Comparison of ENCODE assay signal across 8 cellular contexts in the genomic region with DNA sequence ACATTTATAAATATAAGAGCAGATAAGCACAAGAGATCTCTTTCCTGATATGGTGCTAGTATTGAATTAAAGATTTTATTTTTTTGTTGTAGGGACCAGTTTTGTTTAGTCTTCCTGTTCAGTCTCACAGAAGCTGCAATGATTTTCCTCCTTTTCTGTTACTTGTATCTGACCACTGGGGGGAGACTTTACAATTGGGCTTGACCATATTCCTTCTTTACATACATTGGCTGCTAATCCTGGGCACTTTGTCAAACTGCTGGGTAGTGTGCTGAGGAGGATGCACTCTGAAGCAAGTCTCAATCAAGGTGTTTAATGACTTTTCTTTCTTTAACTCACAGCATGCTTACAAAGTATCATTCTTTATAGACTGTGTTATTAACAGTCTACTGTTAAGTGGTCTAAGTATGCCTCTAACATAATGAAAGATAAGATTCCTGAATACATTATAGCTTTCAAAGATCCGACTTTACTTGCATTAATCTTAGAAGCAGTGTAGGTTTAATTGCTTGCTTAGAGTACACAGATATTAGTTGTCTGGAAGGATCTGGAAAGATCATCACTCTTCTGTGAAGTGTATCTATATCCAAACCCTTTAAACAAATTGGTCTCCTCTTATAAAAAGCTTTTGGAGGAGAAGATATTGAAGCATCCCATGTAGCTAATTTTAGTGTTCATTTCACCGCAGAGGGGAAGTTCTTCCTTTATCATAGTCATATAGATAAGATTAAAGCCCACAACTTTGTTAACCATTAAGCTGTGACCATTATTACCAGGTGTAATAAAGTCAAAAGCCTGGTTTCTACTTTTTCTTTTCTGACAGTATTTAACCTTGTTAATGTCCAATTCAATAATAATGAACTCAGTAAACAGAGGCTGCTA. TPM values are rescaled to one million over a fixed set of nuclear protein-coding genes. Genes with fewer than 3 reads are reported as not detected.
A peak's percentile ranks its signal among the peaks of the same experiment; 100 is the strongest.
DNase-seq lines count a peak whose midpoint lies in the region; ATAC-seq and TF ChIP-seq lines count a peak whose summit lies in the region.

No MANE protein-coding gene starts in this region.

- in situ Hi-C loops in GM23248 (cut with MboI): loop anchor here (5.0 to 25.0 kb wide), 2 partner anchors 86 to 536 kb away; no protein-coding TSS in a partner anchor

- H3K79me2 ChIP-seq in GM23248 (ENCODE audit: insufficient read depth) (peaks cover 72% of the 10 kb centered on the region), MM.1S (ENCODE audit: low read length) (peaks cover 76% of the 10 kb centered on the region), neural progenitor cell (ENCODE audit: low read depth) (peaks cover 75% of the 10 kb centered on the region)

- peak overlapping the region; percentile 12 for H3K4me3 Mint-ChIP-seq in activated CD4-positive, alpha-beta T cell treated with anti-CD3 and anti-CD28 coated beads, Interleukin-2, amount 10 ng/mL, durations not matched to agents 7 days and 5 days
- no peak overlapping the region for H3K4me3 Mint-ChIP-seq in activated CD4-positive, alpha-beta T cell treated with anti-CD3 and anti-CD28 coated beads for 36 hours
- H3K4me3 Mint-ChIP-seq in neural progenitor cell: peak overlapping the region; percentile 52
- no peak overlapping the region for H3K4me3 Mint-ChIP-seq in activated CD8-positive, alpha-beta memory T cell treated with anti-CD3 and anti-CD28 coated beads, Interleukin-2, amount 10 ng/mL, durations not matched to agents 7 days and 5 days

- ATAC-seq in activated CD4-positive, alpha-beta T cell treated with anti-CD3 and anti-CD28 coated beads for 36 hours: no peak
- no peak for ATAC-seq in activated CD8-positive, alpha-beta memory T cell treated with anti-CD3 and anti-CD28 coated beads, Interleukin-2, amount 10 ng/mL, durations not matched to agents 7 days and 5 days

- intact Hi-C loops in activated CD4-positive, alpha-beta T cell treated with anti-CD3 and anti-CD28 coated beads for 36 hours (cut with DNase I, micrococcal nuclease): loop anchor here (1.0 to 10.0 kb wide), 5 partner anchors 89 to 1032 kb away; partner anchors contain the start of genes FAM221A (in 1 of the 2) and GSDME (in 1 of the 2)

- H3K9me2 ChIP-seq in GM23248 (ENCODE audit: insufficient read depth) (no peaks in the 10 kb centered on the region), MM.1S (replicated peaks; ENCODE audit: insufficient read depth, low read length) (no peaks in the 10 kb centered on the region)

- H3K27ac ChIP-seq in GM23248 (no peak overlapping the region), MM.1S (ENCODE audit: low read length) (no peak overlapping the region), SJCRH30 (no peak overlapping the region), neural progenitor cell (no peak overlapping the region)

- no peak overlapping the region for H3K27ac Mint-ChIP-seq in activated CD4-positive, alpha-beta T cell treated with anti-CD3 and anti-CD28 coated beads, Interleukin-2, amount 10 ng/mL, durations not matched to agents 7 days and 5 days
- H3K27ac Mint-ChIP-seq in activated CD4-positive, alpha-beta T cell treated with anti-CD3 and anti-CD28 coated beads for 36 hours: no peak overlapping the region
- H3K27ac Mint-ChIP-seq in neural progenitor cell: no peak overlapping the region
- H3K27ac Mint-ChIP-seq in activated CD8-positive, alpha-beta memory T cell treated with anti-CD3 and anti-CD28 coated beads, Interleukin-2, amount 10 ng/mL, durations not matched to agents 7 days and 5 days: no peak overlapping the region

- CTCF ChIA-PET in activated CD4-positive, alpha-beta T cell treated with anti-CD3 and anti-CD28 coated beads, Interleukin-2, amount 10 ng/mL, durations not matched to agents 7 days and 5 days (lab: Charles Lee): interaction anchor here (0.9 to 1.3 kb wide), 4 partner anchors 12 to 128 kb away, joined by 3 to 4 read pairs (median 3); no protein-coding TSS in a partner anchor
- CTCF ChIA-PET in activated CD4-positive, alpha-beta T cell treated with anti-CD3 and anti-CD28 coated beads for 36 hours (lab: Charles Lee): interaction anchor here (0.6 to 3.3 kb wide), 9 partner anchors 9 to 279 kb away, joined by 3 to 31 read pairs (median 3); no protein-coding TSS in a partner anchor
- CTCF ChIA-PET in activated CD8-positive, alpha-beta memory T cell treated with anti-CD3 and anti-CD28 coated beads, Interleukin-2, amount 10 ng/mL, durations not matched to agents 7 days and 5 days (lab: Charles Lee): interaction anchor here (0.9 to 1.7 kb wide), 12 partner anchors 11 to 523 kb away, joined by 3 to 6 read pairs (median 4); no protein-coding TSS in a partner anchor

- H3K9ac ChIP-seq in GM23248 (no peak overlapping the region), MM.1S (ENCODE audit: low read length) (no peak overlapping the region), neural progenitor cell (no peak overlapping the region)

- POLR2A ChIA-PET in activated CD4-positive, alpha-beta T cell treated with anti-CD3 and anti-CD28 coated beads, Interleukin-2, amount 10 ng/mL, durations not matched to agents 7 days and 5 days (lab: Charles Lee): no interaction called here
- POLR2A ChIA-PET in activated CD4-positive, alpha-beta T cell treated with anti-CD3 and anti-CD28 coated beads for 36 hours (lab: Charles Lee): interaction anchor here (0.6 kb wide), 1 partner anchor 240 kb away, joined by 3 read pairs; no protein-coding TSS in a partner anchor

- H3K9me3 ChIP-seq in GM23248 (ENCODE audit: low read depth): no peaks in the 10 kb centered on the region
- no peaks in the 10 kb centered on the region for H3K9me3 ChIP-seq in MM.1S (replicated peaks; ENCODE audit: insufficient read depth, low read length)
- H3K9me3 ChIP-seq in SJCRH30 (replicated peaks): no peaks in the 10 kb centered on the region
- no peaks in the 10 kb centered on the region for H3K9me3 ChIP-seq in neural progenitor cell (ENCODE audit: low read depth)

- no peaks in the 10 kb centered on the region for H3K9me3 Mint-ChIP-seq in activated CD4-positive, alpha-beta T cell treated with anti-CD3 and anti-CD28 coated beads, Interleukin-2, amount 10 ng/mL, durations not matched to agents 7 days and 5 days
- no peaks in the 10 kb centered on the region for H3K9me3 Mint-ChIP-seq in activated CD4-positive, alpha-beta T cell treated with anti-CD3 and anti-CD28 coated beads for 36 hours (ENCODE audit: low read depth)
- peaks cover 6% of the 10 kb centered on the region for H3K9me3 Mint-ChIP-seq in neural progenitor cell
- no peaks in the 10 kb centered on the region for H3K9me3 Mint-ChIP-seq in activated CD8-positive, alpha-beta memory T cell treated with anti-CD3 and anti-CD28 coated beads, Interleukin-2, amount 10 ng/mL, durations not matched to agents 7 days and 5 days (ENCODE audit: low read depth)

- H3K4me1 ChIP-seq in GM23248 (ENCODE audit: insufficient read depth) (peaks cover 8% of the 10 kb centered on the region; the same call in 1 of the 2 replicates), MM.1S (ENCODE audit: low read length) (peaks cover 14% of the 10 kb centered on the region; the same call in 1 of the 2 replicates), SJCRH30 (no peaks in the 10 kb centered on the region), neural progenitor cell (peaks cover 28% of the 10 kb centered on the region)

- 73 to 75% methylated on average over 2 of the region's 2 CpGs for WGBS in GM23248 (ENCODE audit: low coverage in 1 of 2, low lambda C conversion rate in 2 of 2, missing lambda C conversion rate in 2 of 2), 2 experiments

- H3K36me3 Mint-ChIP-seq in activated CD4-positive, alpha-beta T cell treated with anti-CD3 and anti-CD28 coated beads, Interleukin-2, amount 10 ng/mL, durations not matched to agents 7 days and 5 days (ENCODE audit: low read depth): no peaks in the 10 kb centered on the region
- H3K36me3 Mint-ChIP-seq in activated CD4-positive, alpha-beta T cell treated with anti-CD3 and anti-CD28 coated beads for 36 hours (ENCODE audit: low read depth): peaks cover 2% of the 10 kb centered on the region
- H3K36me3 Mint-ChIP-seq in neural progenitor cell: peaks cover 8% of the 10 kb centered on the region
- H3K36me3 Mint-ChIP-seq in activated CD8-positive, alpha-beta memory T cell treated with anti-CD3 and anti-CD28 coated beads, Interleukin-2, amount 10 ng/mL, durations not matched to agents 7 days and 5 days: no peaks in the 10 kb centered on the region

- H4K20me1 ChIP-seq in GM23248 (ENCODE audit: insufficient read depth): no peaks in the 10 kb centered on the region
- no peaks in the 10 kb centered on the region; the same call in 1 of the 2 replicates for H4K20me1 ChIP-seq in MM.1S (ENCODE audit: insufficient read depth, low read length)
- H4K20me1 ChIP-seq in neural progenitor cell (ENCODE audit: low read depth): peaks cover 17% of the 10 kb centered on the region

- peaks cover 50% of the 10 kb centered on the region for H3K4me1 Mint-ChIP-seq in activated CD4-positive, alpha-beta T cell treated with anti-CD3 and anti-CD28 coated beads, Interleukin-2, amount 10 ng/mL, durations not matched to agents 7 days and 5 days
- H3K4me1 Mint-ChIP-seq in activated CD4-positive, alpha-beta T cell treated with anti-CD3 and anti-CD28 coated beads for 36 hours: peaks cover 59% of the 10 kb centered on the region
- H3K4me1 Mint-ChIP-seq in neural progenitor cell: peaks cover 46% of the 10 kb centered on the region
- H3K4me1 Mint-ChIP-seq in activated CD8-positive, alpha-beta memory T cell treated with anti-CD3 and anti-CD28 coated beads, Interleukin-2, amount 10 ng/mL, durations not matched to agents 7 days and 5 days: peaks cover 37% of the 10 kb centered on the region

- no peaks in the 10 kb centered on the region for H3K27me3 ChIP-seq in GM23248 (replicated peaks; ENCODE audit: insufficient read depth)
- no peaks in the 10 kb centered on the region for H3K27me3 ChIP-seq in MM.1S (replicated peaks; ENCODE audit: insufficient read depth, low read length)
- peaks cover 4% of the 10 kb centered on the region; the same call in 1 of the 2 replicates for H3K27me3 ChIP-seq in SJCRH30
- peaks cover 13% of the 10 kb centered on the region for H3K27me3 ChIP-seq in neural progenitor cell

- peaks cover 6% of the 10 kb centered on the region for H3K27me3 Mint-ChIP-seq in activated CD4-positive, alpha-beta T cell treated with anti-CD3 and anti-CD28 coated beads, Interleukin-2, amount 10 ng/mL, durations not matched to agents 7 days and 5 days
- H3K27me3 Mint-ChIP-seq in activated CD4-positive, alpha-beta T cell treated with anti-CD3 and anti-CD28 coated beads for 36 hours: no peaks in the 10 kb centered on the region
- H3K27me3 Mint-ChIP-seq in neural progenitor cell (ENCODE audit: insufficient read depth, low read depth): peaks cover 9% of the 10 kb centered on the region
- peaks cover 9% of the 10 kb centered on the region for H3K27me3 Mint-ChIP-seq in activated CD8-positive, alpha-beta memory T cell treated with anti-CD3 and anti-CD28 coated beads, Interleukin-2, amount 10 ng/mL, durations not matched to agents 7 days and 5 days

- H3K4me3 ChIP-seq in GM23248: no peak overlapping the region
- no peak overlapping the region for H3K4me3 ChIP-seq in MM.1S (ENCODE audit: low read length)
- no peak overlapping the region for H3K4me3 ChIP-seq in SJCRH30
- no peak overlapping the region for H3K4me3 ChIP-seq in epithelial cell of proximal tubule (ENCODE audit: low read depth, low read length)
- no peak overlapping the region for H3K4me3 ChIP-seq in neural progenitor cell

- peak; percentile 70 for TF ChIP-seq CTCF in MM.1S (IDR thresholded peaks at IDR 0.05; ENCODE audit: low read length)
- TF ChIP-seq CTCF in epithelial cell of proximal tubule (conservative IDR thresholded peaks at IDR 0.05; ENCODE audit: low read depth, low read length): peak; percentile 76
- peak; percentile 79 for TF ChIP-seq CTCF in neural progenitor cell (IDR thresholded peaks at IDR 0.05)

- peak; percentile 12 for DNase-seq in activated CD4-positive, alpha-beta T cell treated with anti-CD3 and anti-CD28 coated beads, Interleukin-2, amount 10 ng/mL, durations not matched to agents 7 days and 5 days
- DNase-seq in activated CD4-positive, alpha-beta T cell treated with anti-CD3 and anti-CD28 coated beads for 36 hours: no peak
- DNase-seq in GM23248 (peak; percentile 81), MM.1S (peak; percentile 65), SJCRH30 (peak; percentile 51 to 84), epithelial cell of proximal tubule (ENCODE audit: low read depth) (no peak), neural progenitor cell (ENCODE audit: low spot score) (peak; percentile 81)
- DNase-seq in activated CD8-positive, alpha-beta memory T cell treated with anti-CD3 and anti-CD28 coated beads, Interleukin-2, amount 10 ng/mL, durations not matched to agents 7 days and 5 days: no peak

- H3K4me2 ChIP-seq in GM23248 (ENCODE audit: unreplicated experiment) (no peak overlapping the region), MM.1S (ENCODE audit: low read depth, low read length) (no peak overlapping the region), neural progenitor cell (peak overlapping the region; percentile 86)

- H2AFZ ChIP-seq in GM23248 (no peak overlapping the region), MM.1S (ENCODE audit: low read length) (no peak overlapping the region), neural progenitor cell (replicated peaks) (no peak overlapping the region)

- H3K36me3 ChIP-seq in GM23248 (ENCODE audit: low read depth): no peaks in the 10 kb centered on the region
- H3K36me3 ChIP-seq in MM.1S (replicated peaks; ENCODE audit: insufficient read depth, low read length): no peaks in the 10 kb centered on the region
- 0 out of 2 replicates have a peak, but pooled peaks cover 2% of the 10 kb centered on the region for H3K36me3 ChIP-seq in SJCRH30
- H3K36me3 ChIP-seq in neural progenitor cell: no peaks in the 10 kb centered on the region

- H3F3A ChIP-seq in GM23248 (ENCODE audit: insufficient read depth) (peaks cover 18% of the 10 kb centered on the region; the same call in 1 of the 2 replicates), MM.1S (ENCODE audit: insufficient read depth, low read length) (0 out of 2 replicates have a peak, but pooled peaks cover 9% of the 10 kb centered on the region), neural progenitor cell (ENCODE audit: low read depth) (peaks cover 11% of the 10 kb centered on the region)

RNA-seq across cellular contexts. Expression of gene PALS2, which starts 3.2 kb away (rescaled TPM):
- 10 to 100 TPM; 16.1 to 20.2 TPM for total RNA-seq in activated CD4-positive, alpha-beta T cell treated with anti-CD3 and anti-CD28 coated beads, Interleukin-2, amount 10 ng/mL, durations not matched to agents 7 days and 5 days
- 10 to 100 TPM; 20.8 to 41.7 TPM for total RNA-seq in activated CD4-positive, alpha-beta T cell treated with anti-CD3 and anti-CD28 coated beads for 36 hours
- 16.9 and 17.4 TPM in 2 replicates for total RNA-seq in GM23248 (2014; rRNA removed; shearing (Covaris generic))
- 8.1 and 8.3 TPM in 2 replicates for polyA plus RNA-seq in GM23248 (2016; fragmentation: Nextera tagmentation; extraction: Ambion mirVana)
- total RNA-seq in SJCRH30 (2014; rRNA removed; shearing (Covaris generic)): 54.4 and 55.1 TPM in 2 replicates
- total RNA-seq in epithelial cell of proximal tubule: 4.6 and 6.0 TPM in 2 replicates
- total RNA-seq in neural progenitor cell (ENCODE audit: low replicate concordance): 37.7 and 51.8 TPM in 2 replicates
- total RNA-seq in activated CD8-positive, alpha-beta memory T cell treated with anti-CD3 and anti-CD28 coated beads, Interleukin-2, amount 10 ng/mL, durations not matched to agents 7 days and 5 days: 10 to 100 TPM; 17.4 to 28.1 TPM

Comparison
In these comparisons a context has a peak if more than half of its experiments do, and no peak if none do; other contexts are left out.
1. DNase-seq: peak in activated CD4-positive, alpha-beta T cell treated with anti-CD3 and anti-CD28 coated beads, Interleukin-2, amount 10 ng/mL, durations not matched to agents 7 days and 5 days (single experiment), GM23248 (single experiment), MM.1S (single experiment), SJCRH30 (2 of 2) and neural progenitor cell (single experiment); none in activated CD4-positive, alpha-beta T cell treated with anti-CD3 and anti-CD28 coated beads for 36 hours (single experiment), epithelial cell of proximal tubule (single experiment) and activated CD8-positive, alpha-beta memory T cell treated with anti-CD3 and anti-CD28 coated beads, Interleukin-2, amount 10 ng/mL, durations not matched to agents 7 days and 5 days (single experiment).
2. H3K4me3 Mint-ChIP-seq: peak in activated CD4-positive, alpha-beta T cell treated with anti-CD3 and anti-CD28 coated beads, Interleukin-2, amount 10 ng/mL, durations not matched to agents 7 days and 5 days (single experiment) and neural progenitor cell (single experiment); none in activated CD4-positive, alpha-beta T cell treated with anti-CD3 and anti-CD28 coated beads for 36 hours (single experiment) and activated CD8-positive, alpha-beta memory T cell treated with anti-CD3 and anti-CD28 coated beads, Interleukin-2, amount 10 ng/mL, durations not matched to agents 7 days and 5 days (single experiment).
3. Peak in every context shown above with its lines, with median percentiles within 50 percentile points of each other: CTCF ChIP-seq.